ENCODE assay signal across 7 cellular contexts in the genomic region with DNA sequence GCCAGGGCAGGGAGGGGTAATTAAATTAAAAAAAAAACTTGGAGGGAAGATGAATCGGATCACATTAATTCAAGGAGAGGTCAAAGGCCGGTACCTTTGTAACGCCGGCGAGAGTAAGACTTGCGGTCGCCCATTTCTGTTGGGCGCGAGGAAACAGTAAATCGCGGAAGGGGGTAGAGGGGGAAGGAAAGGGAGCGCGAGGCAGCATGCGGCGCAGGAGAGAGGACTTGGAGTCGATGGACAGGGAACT. TPM values are rescaled to one million over a fixed set of nuclear protein-coding genes. Genes with fewer than 3 reads are reported as not detected.
DNase-seq lines count a peak whose midpoint lies in the region; ATAC-seq and TF ChIP-seq lines count a peak whose summit lies in the region.

No MANE protein-coding gene starts in this region.

- H3K27me3 Mint-ChIP-seq in activated CD8-positive, alpha-beta T cell treated with anti-CD3 and anti-CD28 coated beads for 36 hours, result peaks cover 46% of the 10 kb centered on the region

- no peak overlapping the region for H3K27ac ChIP-seq in HL-60 (replicated peaks)
- no peak overlapping the region for H3K27ac ChIP-seq in iPS-18a (ENCODE audit: low read length)

- peak overlapping the region; percentile 38 for H3K9ac ChIP-seq in iPS-18a (ENCODE audit: low read length)

- peaks cover 35% of the 10 kb centered on the region for H3K4me1 Mint-ChIP-seq in activated CD8-positive, alpha-beta T cell treated with anti-CD3 and anti-CD28 coated beads for 36 hours (ENCODE audit: low read depth)
- H3K4me1 Mint-ChIP-seq in stimulated activated effector memory CD8-positive, alpha-beta T cell treated with anti-CD3 and anti-CD28 coated beads, Interleukin-12 subunit alpha, Interleukin-12 subunit beta, amount 100 ng/mL, for 72 hours, result peaks cover 53% of the 10 kb centered on the region

- POLR2A ChIA-PET in activated CD8-positive, alpha-beta T cell treated with anti-CD3 and anti-CD28 coated beads for 36 hours (lab: Charles Lee), result no interaction called here

- H3K9me3 ChIP-seq in iPS-18a (ENCODE audit: control insufficient read depth, low read depth, low read length), result no peaks in the 10 kb centered on the region

- no peaks in the 10 kb centered on the region for H3K36me3 Mint-ChIP-seq in activated CD8-positive, alpha-beta T cell treated with anti-CD3 and anti-CD28 coated beads for 36 hours (ENCODE audit: low read depth)
- peaks cover 7% of the 10 kb centered on the region for H3K36me3 Mint-ChIP-seq in stimulated activated effector memory CD8-positive, alpha-beta T cell treated with anti-CD3 and anti-CD28 coated beads, Interleukin-12 subunit alpha, Interleukin-12 subunit beta, amount 100 ng/mL, for 72 hours

- no peak for ATAC-seq in activated CD8-positive, alpha-beta T cell treated with anti-CD3 and anti-CD28 coated beads for 36 hours
- ATAC-seq in stimulated activated effector memory CD8-positive, alpha-beta T cell treated with anti-CD3 and anti-CD28 coated beads, Interleukin-12 subunit alpha, Interleukin-12 subunit beta, amount 100 ng/mL, for 72 hours, result no peak
- ATAC-seq in HG02759 (IDR thresholded peaks at IDR 0.05; ENCODE audit: unreplicated experiment) (no peak), GM18502 (IDR thresholded peaks at IDR 0.05; ENCODE audit: poor library complexity, unreplicated experiment) (no peak)

- H3K36me3 ChIP-seq in iPS-18a (ENCODE audit: control insufficient read depth, low read depth, low read length), result peaks cover 9% of the 10 kb centered on the region

- DNase-seq in HL-60 (ENCODE audit: low read depth in 1 of 2, low spot score in 1 of 2) (no peak), DMS153 treated with DMSO at 0.1 percent for 48 hours (lab: John Stamatoyannopoulos, UW; ENCODE audit: unreplicated experiment) (no peak)
- DNase-seq in activated CD8-positive, alpha-beta T cell treated with anti-CD3 and anti-CD28 coated beads for 36 hours, result no peak
- DNase-seq in stimulated activated effector memory CD8-positive, alpha-beta T cell treated with anti-CD3 and anti-CD28 coated beads, Interleukin-12 subunit alpha, Interleukin-12 subunit beta, amount 100 ng/mL, for 72 hours (ENCODE audit: low spot score in 2 of 2), result no peak

- H3K4me3 ChIP-seq in HL-60 (replicated peaks; ENCODE audit: insufficient read depth, low read length) (peak overlapping the region; percentile 46; the same call in 1 of the 2 replicates), iPS-18a (ENCODE audit: low read length) (peak overlapping the region; percentile 88)

- H3K9me3 Mint-ChIP-seq in activated CD8-positive, alpha-beta T cell treated with anti-CD3 and anti-CD28 coated beads for 36 hours, result no peaks in the 10 kb centered on the region
- H3K9me3 Mint-ChIP-seq in stimulated activated effector memory CD8-positive, alpha-beta T cell treated with anti-CD3 and anti-CD28 coated beads, Interleukin-12 subunit alpha, Interleukin-12 subunit beta, amount 100 ng/mL, for 72 hours, result no peaks in the 10 kb centered on the region

- CTCF ChIA-PET in activated CD8-positive, alpha-beta T cell treated with anti-CD3 and anti-CD28 coated beads for 36 hours (lab: Charles Lee), result interaction anchor here (1.2 to 10.6 kb wide), 2 partner anchors 16 to 67 kb away, joined by 3 to 228 read pairs; no protein-coding TSS in a partner anchor

- H3K27me3 ChIP-seq in HL-60 (ENCODE audit: insufficient read depth, poor library complexity, severe bottlenecking), result peaks cover 24% of the 10 kb centered on the region
- H3K27me3 ChIP-seq in iPS-18a (ENCODE audit: control insufficient read depth, insufficient read depth, low read length), result peaks cover 35% of the 10 kb centered on the region

- intact Hi-C loops in activated CD8-positive, alpha-beta T cell treated with anti-CD3 and anti-CD28 coated beads for 36 hours (cut with micrococcal nuclease), result no loop called here

- TF ChIP-seq CTCF in HL-60 (IDR thresholded peaks at IDR 0.05; ENCODE audit: insufficient read depth, low read length), result no peak
- TF ChIP-seq CTCF in activated CD8-positive, alpha-beta T cell treated with anti-CD3 and anti-CD28 coated beads for 36 hours (IDR thresholded peaks at IDR 0.05), result no peak

- H3K27ac Mint-ChIP-seq in activated CD8-positive, alpha-beta T cell treated with anti-CD3 and anti-CD28 coated beads for 36 hours, result peak overlapping the region; percentile 49
- peak overlapping the region; percentile 74 for H3K27ac Mint-ChIP-seq in stimulated activated effector memory CD8-positive, alpha-beta T cell treated with anti-CD3 and anti-CD28 coated beads, Interleukin-12 subunit alpha, Interleukin-12 subunit beta, amount 100 ng/mL, for 72 hours

- peak overlapping the region; percentile 87 for H3K4me3 Mint-ChIP-seq in activated CD8-positive, alpha-beta T cell treated with anti-CD3 and anti-CD28 coated beads for 36 hours
- peak overlapping the region; percentile 97 for H3K4me3 Mint-ChIP-seq in stimulated activated effector memory CD8-positive, alpha-beta T cell treated with anti-CD3 and anti-CD28 coated beads, Interleukin-12 subunit alpha, Interleukin-12 subunit beta, amount 100 ng/mL, for 72 hours

- H3K4me1 ChIP-seq in iPS-18a (ENCODE audit: control insufficient read depth, low read depth, low read length), result peaks cover 29% of the 10 kb centered on the region

RNA-seq across cellular contexts. Expression of a gene that starts 0.3 kb away (rescaled TPM):
- total RNA-seq in activated CD8-positive, alpha-beta T cell treated with anti-CD3 and anti-CD28 coated beads for 36 hours, result 1 to 10 TPM; 1.6 to 1.9 TPM
